Comparison of ENCODE assay signal across 16 cellular contexts in genomic region chr10:103141950-103142349, GRCh38. TPM values are rescaled to one million over a fixed set of nuclear protein-coding genes. Genes with fewer than 3 reads are reported as not detected.
DNase-seq lines count a peak whose midpoint lies in the region; ATAC-seq, FAIRE-seq and TF ChIP-seq lines count a peak whose summit lies in the region.
"Had no signal": no experiment of that assay in that cellular context is flagged by ENCODE, and none has a peak within 500 bp of the region (broad histone marks: within the 10 kb centered on the region; RNA-seq: fewer than 3 reads in every experiment).

No MANE protein-coding gene starts in this region.

- H3K36me3 ChIP-seq in HUES6 (ENCODE audit: control insufficient read depth, insufficient read depth, low read length) (peaks cover 37% of the 10 kb centered on the region), psoas muscle (ENCODE audit: insufficient read depth in 1 of 2, low read depth in 1 of 2) (peaks cover 3 to 45% of the 10 kb centered on the region in 2 donors)

- peak; percentile 72 for FAIRE-seq in A204.1 (lab: Jason Lieb, UNC)
- no peak for FAIRE-seq in D721Med (lab: Jason Lieb, UNC)

- peak; percentile 46 for DNase-seq in fibroblast of peridontal ligament (ENCODE audit: extremely low read depth)
- no peak for DNase-seq in psoas muscle
- DNase-seq in HuH-7.5 (ENCODE audit: low spot score) = no peak
- no peak for DNase-seq in D721Med (ENCODE audit: insufficient read length, low spot score)
- no peak for DNase-seq in NCI-H2029 (lab: John Stamatoyannopoulos, UW)
- DNase-seq in HT-29 (ENCODE audit: low spot score) = no peak
- DNase-seq: C1 segment of cervical spinal cord, Karpas-422, MG63, NCI-H1092, NCI-H146, NCI-H510A treated with DMSO at 0.1 percent for 48 hours, Peyer's patch had no signal

- no peak for ATAC-seq in psoas muscle
- ATAC-seq: Right ventricle myocardium inferior had no signal

- intact Hi-C loops in psoas muscle (cut with DNase I) = no loop called here

- H3K9me3 ChIP-seq in HUES6 (ENCODE audit: control insufficient read depth, insufficient read depth, low read depth, low read length) (no peaks in the 10 kb centered on the region), psoas muscle (no peaks in the 10 kb centered on the region)
- H3K9me3 ChIP-seq: MG63, Peyer's patch had no signal

- H3K9ac ChIP-seq in HUES6 (ENCODE audit: low read length) = no peak overlapping the region

- H3K27ac ChIP-seq in HUES6 (ENCODE audit: low read depth, low read length) (0 out of 2 replicates have a peak overlapping the region, but pooled peaks have one; percentile 5), psoas muscle (peak overlapping the region; percentile 86)
- H3K27ac ChIP-seq: Peyer's patch had no signal

- H3K4me1 ChIP-seq in HUES6 (ENCODE audit: control insufficient read depth, insufficient read depth, low read length) (peaks cover 11% of the 10 kb centered on the region; the same call in 1 of the 2 replicates), psoas muscle (peaks cover 52% of the 10 kb centered on the region)

- no peak overlapping the region for H3K4me3 ChIP-seq in HUES6 (ENCODE audit: low read depth, low read length)
- H3K4me3 ChIP-seq in psoas muscle = no peak overlapping the region
- H3K4me3 ChIP-seq: MG63, Peyer's patch had no signal

- H3K27me3 ChIP-seq in HUES6 (ENCODE audit: control insufficient read depth, insufficient read depth, low read length) (no peaks in the 10 kb centered on the region), psoas muscle (ENCODE audit: insufficient read depth in 3 of 3, low read length in 2 of 3) (no peaks in the 10 kb centered on the region)
- H3K27me3 ChIP-seq: MG63, Peyer's patch had no signal

- TF ChIP-seq CTCF in psoas muscle (IDR thresholded peaks at IDR 0.05) = no peak
- no peak for TF ChIP-seq CTCF in D721Med (IDR thresholded peaks at IDR 0.05; ENCODE audit: insufficient read depth, missing control alignments)

- WGBS in psoas muscle, 3 donors = 82 to 83% (median 83%) methylated on average over 2 of the region's 2 CpGs

RNA-seq across cellular contexts. Expression of gene NT5C2, which starts 51.1 kb away (rescaled TPM):
- 10 to 100 TPM; 64.5 to 94.6 (median 80.4) TPM for total RNA-seq in psoas muscle
- 10 to 100 TPM; 17.8 to 57.6 (median 41.5) TPM for polyA plus RNA-seq in psoas muscle
- 35.2 and 39.4 TPM in 2 replicates for total RNA-seq in HT-29 (2014; rRNA removed; shearing (Covaris generic))
